1 cellular context compared by ENCODE assay signal in the genomic region with DNA sequence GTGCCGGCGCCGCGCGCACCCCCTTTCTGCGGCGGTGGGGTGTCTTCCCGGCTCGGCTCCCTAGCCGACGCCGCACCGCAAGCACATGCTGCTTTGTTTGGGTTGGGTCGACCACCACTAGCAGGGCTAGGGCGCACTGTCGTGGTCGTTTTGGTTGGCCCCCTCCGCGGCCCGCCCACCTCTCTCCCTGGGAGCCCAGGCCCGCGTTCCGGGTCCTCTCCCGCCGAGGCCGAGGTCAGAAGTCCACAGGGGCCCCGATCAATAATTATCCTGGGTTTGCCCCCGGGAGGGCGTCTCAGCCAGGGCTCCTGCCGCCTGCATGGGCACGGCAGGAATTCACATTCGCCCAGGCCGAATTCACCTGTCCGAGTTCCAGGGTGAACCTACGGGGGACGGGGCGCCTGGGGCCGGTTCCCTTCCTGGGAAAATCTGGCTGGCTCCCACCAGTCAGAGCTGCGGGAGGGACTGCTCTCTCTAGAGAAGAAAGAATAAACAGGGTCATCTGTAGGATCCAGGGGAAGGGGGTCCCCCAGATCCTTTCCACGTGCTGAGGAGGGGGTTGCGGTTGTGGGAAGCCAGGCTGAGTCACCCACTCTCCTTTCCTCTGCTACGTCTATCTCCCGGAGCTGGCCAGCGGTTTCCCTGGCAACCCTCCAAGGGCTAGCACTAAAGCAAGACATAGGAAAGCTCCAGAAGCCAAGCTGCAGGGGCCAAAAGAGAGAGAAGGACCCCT.
TF ChIP-seq lines count a peak whose summit lies in the region.

No MANE protein-coding gene starts in this region.

TF ChIP-seq in HEK293, 187 proteins besides CTCF, POLR2A, EP300 and RAD21 (continued from another document):
- TF ChIP-seq ZEB2 (tag by site-specific recombination; IDR thresholded peaks at IDR 0.05), result peak; percentile 34; the same call in 1 of the 2 replicates
- TF ChIP-seq, protein P1, sequence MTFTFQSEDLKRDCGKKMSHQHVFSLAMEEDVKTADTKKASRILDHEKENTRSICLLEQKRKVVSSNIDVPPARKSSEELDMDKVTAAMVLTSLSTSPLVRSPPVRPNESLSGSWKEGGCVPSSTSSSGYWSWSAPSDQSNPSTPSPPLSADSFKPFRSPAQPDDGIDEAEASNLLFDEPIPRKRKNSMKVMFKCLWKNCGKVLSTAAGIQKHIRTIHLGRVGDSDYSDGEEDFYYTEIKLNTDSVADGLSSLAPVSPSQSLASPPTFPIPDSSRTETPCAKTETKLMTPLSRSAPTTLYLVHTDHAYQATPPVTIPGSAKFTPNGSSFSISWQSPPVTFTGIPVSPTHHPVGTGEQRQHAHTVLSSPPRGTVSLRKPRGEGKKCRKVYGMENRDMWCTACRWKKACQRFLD (tag by site-specific recombination; IDR thresholded peaks at IDR 0.05), result no peak
- TF ChIP-seq ZNF202 (tag by site-specific recombination; IDR thresholded peaks at IDR 0.05; ENCODE audit: borderline replicate concordance), result no peak
- peak; percentile 49; the same call in 1 of the 2 replicates for TF ChIP-seq SP7 (tag by site-specific recombination; IDR thresholded peaks at IDR 0.05)
- no peak for TF ChIP-seq RBAK (tag by site-specific recombination; IDR thresholded peaks at IDR 0.05)
- TF ChIP-seq ZFHX2 (tag by site-specific recombination; conservative IDR thresholded peaks at IDR 0.05), result peak; percentile 35
- TF ChIP-seq ZNF843 (tag by site-specific recombination; IDR thresholded peaks at IDR 0.05), result no peak
- no peak for TF ChIP-seq GFI1B (tag by site-specific recombination; IDR thresholded peaks at IDR 0.05)
- no peak for TF ChIP-seq ZNF664 (tag by site-specific recombination; IDR thresholded peaks at IDR 0.05)
- TF ChIP-seq ZNF555 (tag by site-specific recombination; conservative IDR thresholded peaks at IDR 0.05), result no peak
- TF ChIP-seq ZNF791 (tag by site-specific recombination; IDR thresholded peaks at IDR 0.05), result no peak
- TF ChIP-seq, protein P2, sequence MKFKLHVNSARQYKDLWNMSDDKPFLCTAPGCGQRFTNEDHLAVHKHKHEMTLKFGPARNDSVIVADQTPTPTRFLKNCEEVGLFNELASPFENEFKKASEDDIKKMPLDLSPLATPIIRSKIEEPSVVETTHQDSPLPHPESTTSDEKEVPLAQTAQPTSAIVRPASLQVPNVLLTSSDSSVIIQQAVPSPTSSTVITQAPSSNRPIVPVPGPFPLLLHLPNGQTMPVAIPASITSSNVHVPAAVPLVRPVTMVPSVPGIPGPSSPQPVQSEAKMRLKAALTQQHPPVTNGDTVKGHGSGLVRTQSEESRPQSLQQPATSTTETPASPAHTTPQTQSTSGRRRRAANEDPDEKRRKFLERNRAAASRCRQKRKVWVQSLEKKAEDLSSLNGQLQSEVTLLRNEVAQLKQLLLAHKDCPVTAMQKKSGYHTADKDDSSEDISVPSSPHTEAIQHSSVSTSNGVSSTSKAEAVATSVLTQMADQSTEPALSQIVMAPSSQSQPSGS (tag by site-specific recombination; IDR thresholded peaks at IDR 0.05; ENCODE audit: low read depth), result no peak
- no peak for TF ChIP-seq ZNF404 (tag by site-specific recombination; IDR thresholded peaks at IDR 0.05)
- no peak for TF ChIP-seq OSR2 (tag by site-specific recombination; IDR thresholded peaks at IDR 0.05)
- no peak for TF ChIP-seq ZSCAN16 (tag by site-specific recombination; IDR thresholded peaks at IDR 0.05)
- no peak for TF ChIP-seq ZNF37A (tag by site-specific recombination; IDR thresholded peaks at IDR 0.05)
- TF ChIP-seq ZNF501 (tag by site-specific recombination; IDR thresholded peaks at IDR 0.05), result no peak
- no peak for TF ChIP-seq ZNF19 (tag by site-specific recombination; IDR thresholded peaks at IDR 0.05; ENCODE audit: low read depth)
- TF ChIP-seq ZNF133 (tag by site-specific recombination; IDR thresholded peaks at IDR 0.05), result no peak
